ENCODE assay signal across 8 cellular contexts in genomic region chr16:31471875-31472558, GRCh38. TPM values are rescaled to one million over a fixed set of nuclear protein-coding genes. Genes with fewer than 3 reads are reported as not detected.
A peak's percentile ranks its signal among the peaks of the same experiment; 100 is the strongest.
DNase-seq lines count a peak whose midpoint lies in the region; ATAC-seq, FAIRE-seq and TF ChIP-seq lines count a peak whose summit lies in the region.

TGFB1I1 (plus strand) TSS chr16:31472152; CDS start chr16:31472189, 37 bp downstream.

- peak within 1 kb of the TSS; percentile 12 to 50 (median 22) for H3K4me3 ChIP-seq in pancreas

- peaks cover 5% of the 10 kb centered on the region for H3K36me3 Mint-ChIP-seq in activated naive CD8-positive, alpha-beta T cell treated with anti-CD3 and anti-CD28 coated beads, Interleukin-2, amount 50 U/mL, for 24 hours (ENCODE audit: low read depth)

- intact Hi-C loops in Right ventricle myocardium superior (cut with DNase I), result no loop called here
- intact Hi-C loops in pancreas (cut with DNase I), result no loop called here

- no peaks in the 10 kb centered on the region for H3K36me3 ChIP-seq in pancreas

- H3K27me3 ChIP-seq in pancreas, result no peaks in the 10 kb centered on the region

- CTCF ChIA-PET in HEK293T (lab: Yijun Ruan, JAX), result interaction anchor here (1.3 kb wide), 1 partner anchor 11 kb away, joined by 3 read pairs; no protein-coding TSS in a partner anchor

- H3K4me3 Mint-ChIP-seq in activated naive CD8-positive, alpha-beta T cell treated with anti-CD3 and anti-CD28 coated beads, Interleukin-2, amount 50 U/mL, for 24 hours, result peak within 1 kb of the TSS; percentile 55

- ATAC-seq in activated naive CD8-positive, alpha-beta T cell treated with anti-CD3 and anti-CD28 coated beads, Interleukin-2, amount 50 U/mL, for 24 hours, result no peak
- ATAC-seq in Right ventricle myocardium superior (ENCODE audit: poor library complexity), result peak; percentile 71
- peak in 2 of 4 donors; percentile 1 to 6 for ATAC-seq in pancreas

- peaks cover 29% of the 10 kb centered on the region for H3K27me3 Mint-ChIP-seq in activated naive CD8-positive, alpha-beta T cell treated with anti-CD3 and anti-CD28 coated beads, Interleukin-2, amount 50 U/mL, for 24 hours

- 3 to 4% methylated on average over 34 to 58 of the region's 59 CpGs for WGBS in pancreas, 2 donors

- FAIRE-seq in pancreas (lab: Jason Lieb, UNC), result no peak

- no peak within 1 kb of the TSS for H3K27ac Mint-ChIP-seq in activated naive CD8-positive, alpha-beta T cell treated with anti-CD3 and anti-CD28 coated beads, Interleukin-2, amount 50 U/mL, for 24 hours

- H3K27ac ChIP-seq in pancreas, result peak within 1 kb of the TSS in 2 of 4 donors; percentile 50 to 51

- DNase-seq in AG08396 (ENCODE audit: low spot score) (peak; percentile 92), HEK293T (ENCODE audit: extremely low spot score) (peak; percentile 32), Right ventricle myocardium superior (peak; percentile 84), pancreas (no peak), NCI-H2029 (lab: John Stamatoyannopoulos, UW) (no peak)
- DNase-seq in activated naive CD8-positive, alpha-beta T cell treated with anti-CD3 and anti-CD28 coated beads, Interleukin-2, amount 50 U/mL, for 24 hours, result no peak
- DNase-seq in stimulated activated CD4-positive, alpha-beta T cell treated with anti-CD3 and anti-CD28 coated beads, Interleukin-1b, Interleukin-23, amount 100 ng/mL, for 48 hours, result no peak
- no peak for DNase-seq in stimulated activated naive CD4-positive, alpha-beta T cell treated with Interleukin-2 at 50 U/mL for 16 hours (lab: John Stamatoyannopoulos, UW)

- POLR2A ChIA-PET in HEK293T (lab: Yijun Ruan, JAX), result interaction anchor here (1.0 to 3.9 kb wide), 3 partner anchors 12 to 19 kb away, joined by 3 to 27 read pairs (median 4); partner anchors contain the start of gene ARMC5

- no peaks in the 10 kb centered on the region for H3K9me3 ChIP-seq in pancreas

- no peaks in the 10 kb centered on the region for H3K9me3 Mint-ChIP-seq in activated naive CD8-positive, alpha-beta T cell treated with anti-CD3 and anti-CD28 coated beads, Interleukin-2, amount 50 U/mL, for 24 hours

- H3K4me1 ChIP-seq in pancreas, result peaks cover 0 to 7% (median 3%) of the 10 kb centered on the region in 3 donors

- H3K4me1 Mint-ChIP-seq in activated naive CD8-positive, alpha-beta T cell treated with anti-CD3 and anti-CD28 coated beads, Interleukin-2, amount 50 U/mL, for 24 hours, result peaks cover 21% of the 10 kb centered on the region

- TF ChIP-seq CTCF in pancreas (IDR thresholded peaks at IDR 0.05), result no peak

TF ChIP-seq in HEK293T, 16 proteins besides CTCF, POLR2A, EP300 and RAD21:
- TF ChIP-seq PKNOX1 (IDR thresholded peaks at IDR 0.05), result no peak

RNA-seq across cellular contexts. Expression of gene TGFB1I1, which starts in this region (rescaled TPM):
- total RNA-seq in Right ventricle myocardium superior (13.2 TPM), pancreas (10 to 100 TPM in 1 of 6 donors, 1 to 10 TPM in 5; 1.1 to 13.2 (median 4.6) TPM)
- polyA plus RNA-seq in pancreas, result 1 to 10 TPM; 8.6 TPM

Comparison
In these comparisons a context has a peak if more than half of its experiments do, and no peak if none do; other contexts are left out.
1. DNase-seq: peak in AG08396 (single experiment), HEK293T (single experiment) and Right ventricle myocardium superior (single experiment); none in activated naive CD8-positive, alpha-beta T cell treated with anti-CD3 and anti-CD28 coated beads, Interleukin-2, amount 50 U/mL, for 24 hours (single experiment), pancreas (0 of 6), stimulated activated CD4-positive, alpha-beta T cell treated with anti-CD3 and anti-CD28 coated beads, Interleukin-1b, Interleukin-23, amount 100 ng/mL, for 48 hours (single experiment), NCI-H2029 (single experiment) and stimulated activated naive CD4-positive, alpha-beta T cell treated with Interleukin-2 at 50 U/mL for 16 hours (single experiment).